In genomic region chr3:64685800-64686445, GRCh38 we compare ENCODE assay signal across 8 cellular contexts. TPM values are rescaled to one million over a fixed set of nuclear protein-coding genes. Genes with fewer than 3 reads are reported as not detected.
DNase-seq lines count a peak whose midpoint lies in the region; ATAC-seq, FAIRE-seq and TF ChIP-seq lines count a peak whose summit lies in the region.

No MANE protein-coding gene starts in this region.

- H3K4me1 Mint-ChIP-seq in glutamatergic neuron (ENCODE audit: low read depth, unreplicated experiment) = peaks cover 11% of the 10 kb centered on the region

- DNase-seq in AG20443 (ENCODE audit: low spot score) (peak; percentile 91), adipocyte (ENCODE audit: low read depth) (peak; percentile 96), glutamatergic neuron (peak; percentile 63), nucleus accumbens (lab: John Stamatoyannopoulos, UW) (peak in 53 of 56 donors; percentile 13 to 89 (median 66)), COR-L47 (lab: John Stamatoyannopoulos, UW) (no peak), GM19239 (ENCODE audit: insufficient read length, low spot score) (no peak)

- peaks cover under 1% of the 10 kb centered on the region for H3K36me3 ChIP-seq in adipocyte (ENCODE audit: control insufficient read depth, insufficient read depth, low read length, severe bottlenecking)

- H3K4me3 Mint-ChIP-seq in glutamatergic neuron (ENCODE audit: unreplicated experiment) = peak overlapping the region; percentile 94

- H3K4me1 ChIP-seq in adipocyte (ENCODE audit: control insufficient read depth, insufficient read depth, low read length) = peaks cover 16% of the 10 kb centered on the region

- ATAC-seq in HG02759 (IDR thresholded peaks at IDR 0.05; ENCODE audit: unreplicated experiment) = peak; percentile 36
- ATAC-seq in GM19395 (IDR thresholded peaks at IDR 0.05; ENCODE audit: unreplicated experiment) = no peak

- no peaks in the 10 kb centered on the region for H3K27me3 ChIP-seq in adipocyte (replicated peaks; ENCODE audit: control insufficient read depth, insufficient read depth, low read length)

- H3K4me3 ChIP-seq in adipocyte (ENCODE audit: low read length) = peak overlapping the region; percentile 88

- no peaks in the 10 kb centered on the region for H3K9me3 ChIP-seq in adipocyte (ENCODE audit: control insufficient read depth, low read length)

- H3K9me3 Mint-ChIP-seq in glutamatergic neuron (ENCODE audit: unreplicated experiment) = peaks cover 3% of the 10 kb centered on the region

- no peak for TF ChIP-seq CTCF in glutamatergic neuron (IDR thresholded peaks at IDR 0.05; ENCODE audit: partially characterized antibody, unreplicated experiment)

- no peak overlapping the region for H3K27ac Mint-ChIP-seq in glutamatergic neuron (ENCODE audit: unreplicated experiment)

- H3K36me3 Mint-ChIP-seq in glutamatergic neuron (ENCODE audit: unreplicated experiment) = no peaks in the 10 kb centered on the region

- peak overlapping the region; percentile 91 for H3K9ac ChIP-seq in adipocyte (ENCODE audit: low read length)

- H3K27me3 Mint-ChIP-seq in glutamatergic neuron (ENCODE audit: unreplicated experiment) = peaks cover 16% of the 10 kb centered on the region

- no peak for FAIRE-seq in GM19239 (lab: Jason Lieb, UNC)

RNA-seq across cellular contexts. Expression of gene ADAMTS9, which starts 1.9 kb away (rescaled TPM):
- total RNA-seq in glutamatergic neuron (ENCODE audit: unreplicated experiment) = 2.3 TPM

Comparison
In these comparisons a context has a peak if more than half of its experiments do, and no peak if none do; other contexts are left out.
1. DNase-seq: peak in AG20443 (single experiment), adipocyte (single experiment), glutamatergic neuron (single experiment) and nucleus accumbens (53 of 56); none in COR-L47 (single experiment) and GM19239 (single experiment).